ENCODE assay signal across 8 cellular contexts in the genomic region with DNA sequence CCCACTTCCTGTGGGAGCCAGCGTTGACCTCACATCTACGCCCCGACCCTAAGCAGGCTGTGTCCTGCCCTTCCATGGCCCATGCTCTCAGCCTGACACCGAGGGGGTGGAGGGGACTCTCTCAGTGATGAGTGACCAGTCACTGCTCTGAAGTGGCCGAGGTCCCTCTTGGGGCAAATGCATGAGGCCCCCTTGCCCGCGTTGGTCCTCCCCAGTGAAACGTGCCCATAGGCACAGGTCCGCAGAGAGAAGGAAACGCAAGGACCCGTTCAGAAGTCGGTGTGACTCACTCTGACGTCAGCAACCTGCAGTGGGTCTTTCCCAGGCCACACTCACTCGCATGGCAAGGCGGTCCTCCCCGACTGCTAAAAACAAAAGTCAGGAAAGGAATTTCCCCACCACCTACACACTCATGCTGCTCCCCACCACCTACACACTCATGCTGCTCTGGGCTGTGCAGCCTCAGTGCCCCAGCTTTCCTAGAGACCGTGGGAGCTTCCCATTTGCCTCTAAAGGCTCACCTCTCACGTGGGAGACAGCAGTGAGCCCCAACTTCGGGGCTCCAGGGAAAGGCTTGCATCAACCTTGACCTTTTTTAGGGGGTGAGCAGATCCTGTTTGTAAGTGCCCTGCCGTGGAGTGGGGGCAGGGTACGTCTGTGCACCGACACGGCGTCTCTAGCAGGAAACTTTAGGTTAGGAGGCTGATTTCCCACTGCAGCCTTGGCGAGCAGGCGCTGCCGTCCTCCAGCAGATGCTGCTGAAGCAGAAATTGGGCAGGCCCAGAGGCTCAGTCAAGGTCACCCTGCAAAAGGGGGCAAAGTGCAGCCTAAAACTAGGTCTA. TPM values are rescaled to one million over a fixed set of nuclear protein-coding genes. Genes with fewer than 3 reads are reported as not detected.
DNase-seq lines count a peak whose midpoint lies in the region; ATAC-seq and TF ChIP-seq lines count a peak whose summit lies in the region.

No MANE protein-coding gene starts in this region.

- no peak overlapping the region for H3K4me3 ChIP-seq in fibroblast of villous mesenchyme (ENCODE audit: low read depth, low read length)

- TF ChIP-seq CTCF in fibroblast of villous mesenchyme (IDR thresholded peaks at IDR 0.05; ENCODE audit: insufficient read depth, low read depth, low read length): no peak

- peak; percentile 96 for DNase-seq in A172 (ENCODE audit: low spot score)
- peak; percentile 93 for DNase-seq in activated CD8-positive, alpha-beta memory T cell treated with anti-CD3 and anti-CD28 coated beads for 24 hours
- DNase-seq in fibroblast of villous mesenchyme (ENCODE audit: low read depth): peak; percentile 46
- peak; percentile 75 to 92 (median 85) for DNase-seq in stimulated activated CD4-positive, alpha-beta T cell treated with anti-CD3 and anti-CD28 coated beads, TNF-alpha, amount 100 ng/mL, for 4 hours (ENCODE audit: low read depth in 3 of 3)
- DNase-seq in dedifferentiated amniotic fluid mesenchymal stem cell (ENCODE audit: extremely low spot score): no peak
- no peak for DNase-seq in NCI-H1436 treated with DMSO at 0.1 percent for 48 hours (lab: John Stamatoyannopoulos, UW)

- ATAC-seq in GM19452 (IDR thresholded peaks at IDR 0.05; ENCODE audit: unreplicated experiment) (peak; percentile 65), HG03520 (IDR thresholded peaks at IDR 0.05; ENCODE audit: unreplicated experiment) (peak; percentile 54)

RNA-seq across cellular contexts. Expression of a gene that starts 11.4 kb away (rescaled TPM):
- total RNA-seq in A172 (2014; rRNA removed; shearing (Covaris generic)): not detected in 2 replicates
- total RNA-seq in fibroblast of villous mesenchyme: not detected in 2 replicates

RNA-seq across cellular contexts. Expression of a gene that starts 19.3 kb away (rescaled TPM):
- 0.12 TPM in 1 of 2 replicates, not detected in the other for total RNA-seq in A172 (2014; rRNA removed; shearing (Covaris generic))
- not detected in 2 replicates for total RNA-seq in fibroblast of villous mesenchyme

RNA-seq across cellular contexts. Expression of a gene that starts 48.8 kb away (rescaled TPM):
- not detected in 2 replicates for total RNA-seq in A172 (2014; rRNA removed; shearing (Covaris generic))
- total RNA-seq in fibroblast of villous mesenchyme: not detected in 2 replicates

Comparison
In these comparisons a context has a peak if more than half of its experiments do, and no peak if none do; other contexts are left out.
1. DNase-seq: peak in A172 (single experiment), activated CD8-positive, alpha-beta memory T cell treated with anti-CD3 and anti-CD28 coated beads for 24 hours (single experiment), fibroblast of villous mesenchyme (single experiment) and stimulated activated CD4-positive, alpha-beta T cell treated with anti-CD3 and anti-CD28 coated beads, TNF-alpha, amount 100 ng/mL, for 4 hours (3 of 3); none in dedifferentiated amniotic fluid mesenchymal stem cell (single experiment) and NCI-H1436 treated with DMSO at 0.1 percent for 48 hours (single experiment).